Comparison of ENCODE assay signal across 20 cellular contexts in the genomic region with DNA sequence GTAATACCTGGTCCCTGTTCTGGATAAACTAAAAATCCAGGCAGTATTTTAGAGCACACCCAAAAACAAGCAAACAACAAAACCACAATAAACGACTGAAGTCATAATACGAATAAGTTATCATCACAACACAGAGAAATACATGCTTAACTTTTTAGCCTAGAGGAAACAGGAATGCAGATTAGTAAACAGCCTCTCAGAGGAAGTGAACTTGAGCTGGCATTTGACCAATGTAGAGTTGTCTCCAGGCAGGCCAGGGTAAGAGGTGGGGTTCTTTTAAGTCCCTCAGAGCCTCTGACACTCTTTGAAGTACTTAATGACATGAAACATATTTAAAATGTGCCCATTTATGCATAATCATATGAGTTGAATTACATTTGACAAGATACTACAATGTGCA.
"Had no signal": no experiment of that assay in that cellular context is flagged by ENCODE, and none has a peak within 500 bp of the region (broad histone marks: within the 10 kb centered on the region; RNA-seq: fewer than 3 reads in every experiment).

No MANE protein-coding gene starts in this region.

- H3K4me3 ChIP-seq: coronary artery, gastrocnemius medialis, left lung, prostate gland, right atrium auricular region, sigmoid colon, stomach, thyroid gland had no signal

- H3K27me3 Mint-ChIP-seq: effector memory CD8-positive, alpha-beta T cell had no signal

- H3K4me1 Mint-ChIP-seq: naive thymus-derived CD8-positive, alpha-beta T cell; stimulated activated effector memory CD8-positive, alpha-beta T cell treated with anti-CD3 and anti-CD28 coated beads, Interleukin-12 subunit alpha, Interleukin-12 subunit beta, amount 100 ng/mL, for 72 hours had no signal

- H3K27ac Mint-ChIP-seq: effector memory CD8-positive, alpha-beta T cell; naive thymus-derived CD8-positive, alpha-beta T cell; nephron progenitor cell; stimulated activated effector memory CD8-positive, alpha-beta T cell treated with anti-CD3 and anti-CD28 coated beads, Interleukin-12 subunit alpha, Interleukin-12 subunit beta, amount 100 ng/mL, for 72 hours had no signal

- H3K36me3 Mint-ChIP-seq: naive thymus-derived CD8-positive, alpha-beta T cell; stimulated activated effector memory CD8-positive, alpha-beta T cell treated with anti-CD3 and anti-CD28 coated beads, Interleukin-12 subunit alpha, Interleukin-12 subunit beta, amount 100 ng/mL, for 72 hours had no signal

- H3K9me3 Mint-ChIP-seq: nephron progenitor cell had no signal

- H3K4me3 Mint-ChIP-seq: effector memory CD8-positive, alpha-beta T cell; naive thymus-derived CD8-positive, alpha-beta T cell; nephron progenitor cell; stimulated activated effector memory CD8-positive, alpha-beta T cell treated with anti-CD3 and anti-CD28 coated beads, Interleukin-12 subunit alpha, Interleukin-12 subunit beta, amount 100 ng/mL, for 72 hours had no signal

- DNase-seq: effector memory CD8-positive, alpha-beta T cell; foreskin fibroblast; gastrocnemius medialis; head of caudate nucleus; left cardiac atrium; left lung; naive thymus-derived CD8-positive, alpha-beta T cell; nephron progenitor cell; nucleus accumbens; sigmoid colon; stimulated activated CD4-positive, alpha-beta T cell treated with anti-CD3 and anti-CD28 coated beads, Interleukin-2, amount 100 ng/mL, for 24 hours; stimulated activated CD4-positive, alpha-beta T cell treated with anti-CD3 and anti-CD28 coated beads, Interleukin-4, amount 100 ng/mL, for 24 hours; stimulated activated naive CD4-positive, alpha-beta T cell treated with Interleukin-2 at 50 U/mL for 16 hours; stomach; thyroid gland; trophoblast cell had no signal
